8 cellular contexts compared by ENCODE assay signal in the genomic region with DNA sequence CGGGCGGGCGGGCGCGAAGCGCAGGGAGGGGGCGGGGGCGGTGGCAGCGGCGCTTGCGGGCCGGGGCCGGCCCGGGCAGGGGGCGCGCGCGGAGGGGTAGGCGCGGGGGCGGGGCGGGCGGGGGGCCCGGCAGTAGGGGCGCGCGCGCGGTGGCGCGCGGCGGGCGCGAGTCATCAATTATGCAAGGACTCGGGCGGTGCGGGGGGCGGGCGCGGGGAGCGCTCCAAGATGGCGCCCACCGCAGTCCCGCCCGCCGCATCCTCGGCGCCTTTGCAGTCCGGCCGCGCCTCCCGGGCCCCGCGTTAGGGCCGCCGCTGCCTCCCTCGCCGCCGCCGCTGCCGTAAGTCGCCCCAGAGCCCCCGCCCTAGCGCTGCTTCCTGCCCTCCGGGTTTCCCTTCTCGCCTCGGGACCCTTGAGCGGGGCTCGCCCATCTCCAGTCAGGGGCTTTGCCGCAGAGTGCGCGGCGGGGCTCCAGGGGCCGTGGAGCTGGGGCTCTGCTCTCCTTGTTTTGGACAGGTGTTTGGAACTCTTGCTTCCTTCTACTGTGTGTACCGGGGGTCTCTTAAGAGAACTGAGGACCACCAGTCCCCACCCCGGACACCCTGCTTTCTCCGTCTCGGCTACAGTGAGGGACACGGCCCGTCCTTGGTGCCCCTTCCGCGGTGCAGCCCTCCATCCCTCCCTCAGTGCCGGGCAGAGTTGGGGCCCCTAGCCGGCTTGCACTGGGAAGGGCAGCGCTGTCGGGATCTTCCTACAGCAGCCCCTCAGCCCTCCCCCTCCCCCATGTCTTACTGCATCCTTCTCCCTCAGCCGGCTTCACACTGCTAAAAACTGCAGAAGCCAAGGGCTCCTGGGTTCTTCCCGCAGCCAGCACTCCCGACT. TPM values are rescaled to one million over a fixed set of nuclear protein-coding genes. Genes with fewer than 3 reads are reported as not detected.
A peak's percentile ranks its signal among the peaks of the same experiment; 100 is the strongest.
DNase-seq lines count a peak whose midpoint lies in the region; ATAC-seq and TF ChIP-seq lines count a peak whose summit lies in the region.

A gene (plus strand): TSS at position 214 of the 882 bp plus-strand sequence. CDS start 71,585 bp downstream, outside the sequence.

- H3K27me3 Mint-ChIP-seq in CD4-positive, alpha-beta T cell: peaks cover 69% of the 10 kb centered on the region
- peaks cover 15 to 63% (median 24%) of the 10 kb centered on the region in 5 donors for H3K27me3 Mint-ChIP-seq in naive thymus-derived CD8-positive, alpha-beta T cell

- H3K4me3 ChIP-seq in HAP-1 (peak within 1 kb of the TSS; percentile 73), esophagus squamous epithelium (peak within 1 kb of the TSS; percentile 36 to 70 (median 51)), thoracic aorta (peak within 1 kb of the TSS; percentile 69)

- H3K27me3 ChIP-seq in CD4-positive, alpha-beta T cell (ENCODE audit: control insufficient read depth, insufficient read depth, low read length): peaks cover 40% of the 10 kb centered on the region
- H3K27me3 ChIP-seq in HAP-1 (ENCODE audit: low read depth): no peaks in the 10 kb centered on the region
- H3K27me3 ChIP-seq in esophagus squamous epithelium: peaks cover 3 to 61% (median 6%) of the 10 kb centered on the region in 4 donors
- no peaks in the 10 kb centered on the region for H3K27me3 ChIP-seq in thoracic aorta (replicated peaks; ENCODE audit: insufficient read depth)

- ATAC-seq in CD4-positive, alpha-beta T cell (ENCODE audit: poor library complexity): peak; percentile 57
- peak; percentile 61 to 75 for ATAC-seq in naive thymus-derived CD8-positive, alpha-beta T cell
- no peak for ATAC-seq in thoracic aorta (ENCODE audit: insufficient number of reproducible peaks, low FRiP score, low read depth)

- H3K4me1 ChIP-seq in HAP-1: peaks cover 7% of the 10 kb centered on the region; the same call in 1 of the 2 replicates
- H3K4me1 ChIP-seq in esophagus squamous epithelium: peaks cover 9 to 19% (median 11%) of the 10 kb centered on the region in 3 donors
- no peaks in the 10 kb centered on the region for H3K4me1 ChIP-seq in thoracic aorta (ENCODE audit: control insufficient read depth in 1 of 2, low read depth in 2 of 2)

- CTCF ChIA-PET in CD4-positive, alpha-beta T cell (lab: Charles Lee): no interaction called here

- no peak for TF ChIP-seq CTCF in CD4-positive, alpha-beta T cell (IDR thresholded peaks at IDR 0.05)
- TF ChIP-seq CTCF in esophagus squamous epithelium (IDR thresholded peaks at IDR 0.05): no peak
- TF ChIP-seq CTCF in thoracic aorta (IDR thresholded peaks at IDR 0.05): no peak

- POLR2A ChIA-PET in CD4-positive, alpha-beta T cell (lab: Charles Lee): no interaction called here
- POLR2A ChIA-PET in naive thymus-derived CD8-positive, alpha-beta T cell (lab: Charles Lee): interaction anchor here (1.7 kb wide), 1 partner anchor 229 kb away, joined by 5 read pairs; no protein-coding TSS in a partner anchor

- no peak within 1 kb of the TSS for H3K27ac Mint-ChIP-seq in CD4-positive, alpha-beta T cell
- peak within 1 kb of the TSS in 7 of 10 donors; percentile 15 to 88 (median 48) for H3K27ac Mint-ChIP-seq in naive thymus-derived CD8-positive, alpha-beta T cell

- peaks cover 23% of the 10 kb centered on the region for H3K4me1 Mint-ChIP-seq in CD4-positive, alpha-beta T cell (ENCODE audit: low read depth)
- H3K4me1 Mint-ChIP-seq in naive thymus-derived CD8-positive, alpha-beta T cell: peaks cover 17 to 26% (median 22%) of the 10 kb centered on the region in 4 donors

- TF ChIP-seq POLR2A in esophagus squamous epithelium (IDR thresholded peaks at IDR 0.05): no peak

- H3K36me3 Mint-ChIP-seq in CD4-positive, alpha-beta T cell (ENCODE audit: low read depth): no peaks in the 10 kb centered on the region
- H3K36me3 Mint-ChIP-seq in naive thymus-derived CD8-positive, alpha-beta T cell: no peaks in the 10 kb centered on the region

- no peaks in the 10 kb centered on the region for H3K9me3 Mint-ChIP-seq in CD4-positive, alpha-beta T cell
- no peaks in the 10 kb centered on the region for H3K9me3 Mint-ChIP-seq in naive thymus-derived CD8-positive, alpha-beta T cell

- in situ Hi-C loops in HAP-1 (cut with MboI; ENCODE audit: low sequenced_read_pairs): no loop called here

- intact Hi-C loops in CD4-positive, alpha-beta T cell (cut with DNase I, micrococcal nuclease): loop anchor here in 1 of 2 experiments (5.0 kb wide), 1 partner anchor 361 kb away; a partner anchor contains a TSS
- intact Hi-C loops in esophagus squamous epithelium (cut with DNase I): no loop called here

- no peaks in the 10 kb centered on the region for H3K36me3 ChIP-seq in HAP-1 (replicated peaks)
- no peaks in the 10 kb centered on the region for H3K36me3 ChIP-seq in esophagus squamous epithelium
- no peaks in the 10 kb centered on the region for H3K36me3 ChIP-seq in thoracic aorta

- H3K9me3 ChIP-seq in CD4-positive, alpha-beta T cell (ENCODE audit: control insufficient read depth, low read length): no peaks in the 10 kb centered on the region
- no peaks in the 10 kb centered on the region for H3K9me3 ChIP-seq in HAP-1
- H3K9me3 ChIP-seq in esophagus squamous epithelium: no peaks in the 10 kb centered on the region
- no peaks in the 10 kb centered on the region for H3K9me3 ChIP-seq in thoracic aorta

- DNase-seq in CD4-positive, alpha-beta T cell: peak in 9 of 10 experiments; percentile 14 to 50 (median 22)
- peak; percentile 50 to 85 for DNase-seq in HAP-1 (ENCODE audit: low spot score in 2 of 2)
- peak; percentile 71 for DNase-seq in NCI-H510A treated with DMSO at 0.1 percent for 48 hours (lab: John Stamatoyannopoulos, UW)
- DNase-seq in activated T-cell treated with anti-CD3 and anti-CD28 coated beads, Interleukin-2, amount 50 U/mL, for 48 hours: peak; percentile 55 to 65
- DNase-seq in esophagus squamous epithelium (lab: John Stamatoyannopoulos, UW): no peak
- peak; percentile 19 to 80 (median 38) for DNase-seq in naive thymus-derived CD8-positive, alpha-beta T cell
- no peak for DNase-seq in thoracic aorta (ENCODE audit: low spot score)
- DNase-seq in T1000 (lab: John Stamatoyannopoulos, UW): no peak

- H3K27ac ChIP-seq in CD4-positive, alpha-beta T cell (ENCODE audit: low read depth, low read length): no peak within 1 kb of the TSS
- no peak within 1 kb of the TSS for H3K27ac ChIP-seq in esophagus squamous epithelium
- no peak within 1 kb of the TSS for H3K27ac ChIP-seq in thoracic aorta

- peak within 1 kb of the TSS; percentile 87 for H3K4me3 Mint-ChIP-seq in CD4-positive, alpha-beta T cell
- peak within 1 kb of the TSS; percentile 80 to 92 (median 86) for H3K4me3 Mint-ChIP-seq in naive thymus-derived CD8-positive, alpha-beta T cell

- 0% methylated on average over 10 of the region's 90 CpGs for WGBS in esophagus squamous epithelium, 2 donors

RNA-seq across cellular contexts. Expression of the gene that starts here (rescaled TPM):
- under 1 TPM; 0.14 to 0.36 TPM for total RNA-seq in CD4-positive, alpha-beta T cell
- total RNA-seq in esophagus squamous epithelium: 1 to 10 TPM in 1 of 4 donors, under 1 TPM in 3; 0.11 to 1.1 (median 0.40) TPM
- 1 to 10 TPM; 1.1 to 1.8 TPM for total RNA-seq in naive thymus-derived CD8-positive, alpha-beta T cell
- polyA plus RNA-seq in naive thymus-derived CD8-positive, alpha-beta T cell: under 1 TPM; 0.07 to 0.42 (median 0.22) TPM
- total RNA-seq in thoracic aorta: under 1 TPM in 1 of 2 donors, not detected in 1; 0.54 TPM

Comparison
In these comparisons a context has a peak if more than half of its experiments do, and no peak if none do; other contexts are left out.
1. Peak in DNase-seq and ATAC-seq in CD4-positive, alpha-beta T cell; RNA of the gene not detected or under 1 TPM.
2. DNase-seq: peak in HAP-1 (2 of 2), NCI-H510A treated with DMSO at 0.1 percent for 48 hours (single experiment), activated T-cell treated with anti-CD3 and anti-CD28 coated beads, Interleukin-2, amount 50 U/mL, for 48 hours (2 of 2) and naive thymus-derived CD8-positive, alpha-beta T cell (10 of 10); none in esophagus squamous epithelium (single experiment), thoracic aorta (single experiment) and T1000 (single experiment).
3. Peak in every context shown above with its lines, with median percentiles within 50 percentile points of each other: H3K4me3 ChIP-seq.